Comparison of ENCODE assay signal across 27 cellular contexts in the genomic region with DNA sequence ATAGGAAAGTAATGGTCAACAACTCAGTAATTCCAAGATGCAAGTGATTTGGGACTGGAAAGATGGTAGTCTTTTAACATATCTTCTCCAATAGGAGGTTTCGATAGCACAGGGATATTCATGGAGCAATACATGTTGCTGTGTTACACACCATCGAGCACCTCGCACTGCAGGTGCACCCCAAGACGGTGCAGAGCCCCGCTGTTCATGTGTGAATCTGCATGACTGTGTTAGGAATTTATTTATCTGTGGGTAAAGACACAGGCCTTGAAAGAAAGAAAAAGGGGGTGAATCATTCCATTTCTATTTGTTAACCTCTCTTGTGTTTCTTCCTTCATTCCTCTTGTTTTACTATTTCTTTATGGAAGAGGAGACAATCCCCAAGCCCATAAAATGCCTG.
DNase-seq lines count a peak whose midpoint lies in the region; ATAC-seq and TF ChIP-seq lines count a peak whose summit lies in the region.
"Had no signal": no experiment of that assay in that cellular context is flagged by ENCODE, and none has a peak within 500 bp of the region (broad histone marks: within the 10 kb centered on the region; RNA-seq: fewer than 3 reads in every experiment).

No MANE protein-coding gene starts in this region.

- no peaks in the 10 kb centered on the region for H3K9me3 ChIP-seq in OCI-LY1 (ENCODE audit: low read length)
- H3K9me3 ChIP-seq in subcutaneous abdominal adipose tissue (ENCODE audit: control insufficient read depth in 5 of 5, low read length in 5 of 5): no peaks in the 10 kb centered on the region
- H3K9me3 ChIP-seq: A549 had no signal

- H3K4me3 ChIP-seq in GM06990 (replicated peaks; ENCODE audit: low read depth, low read length) (no peak overlapping the region), OCI-LY1 (ENCODE audit: low read depth, low read length, poor library complexity, severe bottlenecking) (peak overlapping the region; percentile 43), subcutaneous abdominal adipose tissue (ENCODE audit: low read depth in 1 of 5, low read length in 5 of 5) (no peak overlapping the region)
- H3K4me3 ChIP-seq: A549, GM23338, SK-N-MC had no signal

- H3K9ac ChIP-seq in OCI-LY1 (ENCODE audit: low read length): peak overlapping the region; percentile 67
- no peak overlapping the region for H3K9ac ChIP-seq in subcutaneous abdominal adipose tissue (ENCODE audit: low read length in 5 of 5)
- H3K9ac ChIP-seq: KMS-11 had no signal

- H3K4me1 Mint-ChIP-seq in memory B cell: peaks cover 77% of the 10 kb centered on the region
- H3K4me1 Mint-ChIP-seq: CD14-positive monocyte; CD8-positive, alpha-beta memory T cell had no signal

- H3K36me3 ChIP-seq in GM06990 (ENCODE audit: control insufficient read depth, insufficient read depth, low read length) (no peaks in the 10 kb centered on the region), OCI-LY1 (ENCODE audit: insufficient read depth, low read length) (no peaks in the 10 kb centered on the region), subcutaneous abdominal adipose tissue (ENCODE audit: control insufficient read depth in 5 of 5, insufficient read depth in 5 of 5, low read length in 5 of 5) (peaks cover 0 to 7% (median 3%) of the 10 kb centered on the region in 5 donors)

- H3K4me1 ChIP-seq in OCI-LY1 (ENCODE audit: insufficient read depth, low read length, severe bottlenecking) (peaks cover 99% of the 10 kb centered on the region), subcutaneous abdominal adipose tissue (ENCODE audit: control insufficient read depth in 5 of 5, insufficient read depth in 5 of 5, low read length in 5 of 5) (peaks cover 2 to 76% (median 55%) of the 10 kb centered on the region in 5 donors)
- H3K4me1 ChIP-seq: A549 had no signal

- H3K9me2 ChIP-seq in OCI-LY1 (ENCODE audit: low read depth, low read length): no peaks in the 10 kb centered on the region

- peak; percentile 24 for DNase-seq in GM06990 (ENCODE audit: extremely low read depth, insufficient read length)
- DNase-seq in memory B cell (ENCODE audit: low spot score in 2 of 2): no peak
- DNase-seq: AML-193; CD8-positive, alpha-beta memory T cell; DMS 273 treated with DMSO at 0.1 percent for 48 hours; DMS79 treated with DMSO at 0.1 percent for 48 hours; H9; IMR-90; NCI-H1092 treated with DMSO at 0.1 percent for 48 hours; NCI-H1436 treated with DMSO at 0.1 percent for 48 hours; NCI-H1930; NCI-H446 treated with DMSO at 0.1 percent for 48 hours; NCI-H526; NCI-H82; OCI-M1; SIG-M5 had no signal

- H3K4me2 ChIP-seq in OCI-LY1 (ENCODE audit: low read length): peak overlapping the region; percentile 70
- H3K4me2 ChIP-seq: A549, GM23338, KMS-11 had no signal

- H2AFZ ChIP-seq in OCI-LY1 (ENCODE audit: low read length): no peak overlapping the region
- H2AFZ ChIP-seq: GM23338 had no signal

- ATAC-seq in memory B cell (ENCODE audit: low read depth): peak; percentile 41
- no peak for ATAC-seq in HG03039 (IDR thresholded peaks at IDR 0.05; ENCODE audit: unreplicated experiment)
- ATAC-seq in GM19395 (IDR thresholded peaks at IDR 0.05; ENCODE audit: unreplicated experiment): no peak
- no peak for ATAC-seq in HG03097 (IDR thresholded peaks at IDR 0.05; ENCODE audit: low FRiP score, unreplicated experiment)
- ATAC-seq: A549, GM23338 had no signal

- no peaks in the 10 kb centered on the region for H3F3A ChIP-seq in OCI-LY1 (ENCODE audit: insufficient read depth, low read length)

- H4K20me1 ChIP-seq in OCI-LY1 (ENCODE audit: insufficient read depth, low read length): no peaks in the 10 kb centered on the region

- H3K79me2 ChIP-seq in OCI-LY1 (ENCODE audit: insufficient read depth, low read length): 0 out of 2 replicates have a peak, but pooled peaks cover 6% of the 10 kb centered on the region

- H3K4me3 Mint-ChIP-seq in memory B cell: peak overlapping the region; percentile 72
- H3K4me3 Mint-ChIP-seq: CD14-positive monocyte; CD8-positive, alpha-beta memory T cell; GM23338; H9; T-helper 1 cell treated with Interleukin-12 subunit alpha and Interleukin-12 subunit beta and Interleukin-4 antibody, amounts not matched to agents 30 μg/mL and 1 μg/mL, for 36 hours had no signal

- H3K36me3 Mint-ChIP-seq in memory B cell: peaks cover 4% of the 10 kb centered on the region
- H3K36me3 Mint-ChIP-seq: CD14-positive monocyte; CD8-positive, alpha-beta memory T cell had no signal

- H3K27ac ChIP-seq in OCI-LY1 (ENCODE audit: low read depth, low read length, poor library complexity, severe bottlenecking): peak overlapping the region; percentile 94
- peak overlapping the region; percentile 84 for H3K27ac ChIP-seq in subcutaneous abdominal adipose tissue (ENCODE audit: low read depth, low read length)
- H3K27ac ChIP-seq: A549, KMS-11, SK-N-MC had no signal

- H3K9me3 Mint-ChIP-seq in memory B cell: no peaks in the 10 kb centered on the region
- H3K9me3 Mint-ChIP-seq: CD8-positive, alpha-beta memory T cell; GM23338; H9; T-helper 1 cell treated with Interleukin-12 subunit alpha and Interleukin-12 subunit beta and Interleukin-4 antibody, amounts not matched to agents 30 μg/mL and 1 μg/mL, for 36 hours had no signal

- no peaks in the 10 kb centered on the region for H3K27me3 Mint-ChIP-seq in memory B cell

- peak overlapping the region; percentile 96 for H3K27ac Mint-ChIP-seq in memory B cell
- H3K27ac Mint-ChIP-seq: CD14-positive monocyte; CD8-positive, alpha-beta memory T cell; GM23338; H9; T-helper 1 cell treated with Interleukin-12 subunit alpha and Interleukin-12 subunit beta and Interleukin-4 antibody, amounts not matched to agents 30 μg/mL and 1 μg/mL, for 36 hours had no signal

- H3K27me3 ChIP-seq in GM06990 (replicated peaks; ENCODE audit: control insufficient read depth, insufficient read depth, low read length) (no peaks in the 10 kb centered on the region), OCI-LY1 (ENCODE audit: insufficient read depth, low read length) (no peaks in the 10 kb centered on the region), subcutaneous abdominal adipose tissue (ENCODE audit: control insufficient read depth in 5 of 5, insufficient read depth in 4 of 5, low read length in 5 of 5) (no peaks in the 10 kb centered on the region)

- TF ChIP-seq CTCF in GM06990 (IDR thresholded peaks at IDR 0.05; ENCODE audit: insufficient read depth, low read length, poor library complexity, severe bottlenecking): no peak
- no peak for TF ChIP-seq CTCF in OCI-LY1 (IDR thresholded peaks at IDR 0.05; ENCODE audit: low read length)
